In genomic region chr2:72825271-72826155, GRCh38 we compare ENCODE assay signal across 1 cellular context.
TF ChIP-seq lines count a peak whose summit lies in the region.

EXOC6B (minus strand) TSS chr2:72826033.

TF ChIP-seq in HepG2, 621 proteins besides CTCF, POLR2A, EP300 and RAD21 (continued from another document and continues in another):
- TF ChIP-seq ZBTB25 (CRISPR knock-in tag; IDR thresholded peaks at IDR 0.05) (peak; percentile 20; the same call in 1 of the 2 replicates), NCOA5 (CRISPR knock-in tag; IDR thresholded peaks at IDR 0.05) (no peak), ZNF280B (CRISPR knock-in tag; IDR thresholded peaks at IDR 0.05; ENCODE audit: borderline replicate concordance) (peak; percentile 59; the same call in 1 of the 2 replicates), HOXD1 (CRISPR knock-in tag; IDR thresholded peaks at IDR 0.05) (no peak), RARG (CRISPR knock-in tag; IDR thresholded peaks at IDR 0.05; ENCODE audit: low read depth) (0 out of 2 replicates have a peak, but pooled peaks have one; percentile 59), TRIM24 (CRISPR knock-in tag; IDR thresholded peaks at IDR 0.05) (no peak), ZNF230 (CRISPR knock-in tag; IDR thresholded peaks at IDR 0.05) (peak; percentile 91), ZFP1 (CRISPR knock-in tag; IDR thresholded peaks at IDR 0.05) (peak; percentile 88; the same call in 1 of the 2 replicates), ZC3H13 (CRISPR knock-in tag; IDR thresholded peaks at IDR 0.05) (peak; percentile 76; the same call in 1 of the 2 replicates), HMGA1 (CRISPR knock-in tag; conservative IDR thresholded peaks at IDR 0.05) (no peak), ZFYVE20 (CRISPR knock-in tag; IDR thresholded peaks at IDR 0.05; ENCODE audit: borderline replicate concordance, low read depth) (no peak; the same call in 1 of the 2 replicates), FOXC1 (CRISPR knock-in tag; IDR thresholded peaks at IDR 0.05; ENCODE audit: borderline replicate concordance) (peak; percentile 95), MTF1 (CRISPR knock-in tag; IDR thresholded peaks at IDR 0.05) (no peak), TFDP2 (CRISPR knock-in tag; IDR thresholded peaks at IDR 0.05) (peak; percentile 22; the same call in 1 of the 2 replicates), ZNF770 (CRISPR knock-in tag; IDR thresholded peaks at IDR 0.05) (peak; percentile 82), NFE2L2 (IDR thresholded peaks at IDR 0.05; ENCODE audit: low read length) (no peak), GLI4 (CRISPR knock-in tag; IDR thresholded peaks at IDR 0.05; ENCODE audit: borderline replicate concordance) (peak; percentile 83; the same call in 1 of the 2 replicates), TFDP1 (CRISPR knock-in tag; IDR thresholded peaks at IDR 0.05; ENCODE audit: borderline replicate concordance) (0 out of 2 replicates have a peak, but pooled peaks have one; percentile 8), ZBTB37 (CRISPR knock-in tag; IDR thresholded peaks at IDR 0.05) (no peak), RNF219 (CRISPR knock-in tag; IDR thresholded peaks at IDR 0.05) (no peak), MAZ (IDR thresholded peaks at IDR 0.05; ENCODE audit: borderline replicate concordance, low read depth, low read length) (peak; percentile 93), MAZ (CRISPR knock-in tag; IDR thresholded peaks at IDR 0.05; ENCODE audit: low read depth) (peak; percentile 90), HIC2 (CRISPR knock-in tag; IDR thresholded peaks at IDR 0.05; ENCODE audit: low read depth) (peak; percentile 59), BRD4 (CRISPR knock-in tag; IDR thresholded peaks at IDR 0.05) (no peak), HMGXB3 (CRISPR knock-in tag; IDR thresholded peaks at IDR 0.05; ENCODE audit: borderline replicate concordance) (no peak; the same call in 1 of the 2 replicates), KDM5B (CRISPR knock-in tag; IDR thresholded peaks at IDR 0.05; ENCODE audit: borderline replicate concordance) (peak; percentile 75; the same call in 1 of the 2 replicates), TAF15 (IDR thresholded peaks at IDR 0.05; ENCODE audit: low read depth, low read length, poor library complexity, severe bottlenecking) (peak; percentile 96), GLMP (CRISPR knock-in tag; IDR thresholded peaks at IDR 0.05; ENCODE audit: borderline replicate concordance) (no peak), ZNF350 (CRISPR knock-in tag; IDR thresholded peaks at IDR 0.05; ENCODE audit: borderline replicate concordance, low read depth) (peak; percentile 89; the same call in 1 of the 2 replicates), ZNF564 (CRISPR knock-in tag; IDR thresholded peaks at IDR 0.05) (peak; percentile 63; the same call in 1 of the 2 replicates), AHR (CRISPR knock-in tag; IDR thresholded peaks at IDR 0.05) (peak; percentile 28; the same call in 1 of the 2 replicates), TEAD2 (CRISPR knock-in tag; IDR thresholded peaks at IDR 0.05) (no peak), ZFP62 (CRISPR knock-in tag; IDR thresholded peaks at IDR 0.05) (no peak), PBX3 (CRISPR knock-in tag; IDR thresholded peaks at IDR 0.05; ENCODE audit: borderline replicate concordance) (no peak), NFYB (CRISPR knock-in tag; IDR thresholded peaks at IDR 0.05) (peak; percentile 32; the same call in 1 of the 2 replicates), ZNF768 (CRISPR knock-in tag; IDR thresholded peaks at IDR 0.05) (peak; percentile 58), HNRNPK (IDR thresholded peaks at IDR 0.05; ENCODE audit: low read depth, low read length, poor library complexity, severe bottlenecking) (peak; percentile 80), MXD4 (CRISPR knock-in tag; IDR thresholded peaks at IDR 0.05) (no peak; the same call in 1 of the 2 replicates), ETV6 (CRISPR knock-in tag; conservative IDR thresholded peaks at IDR 0.05) (no peak), ZFP36L1 (CRISPR knock-in tag; IDR thresholded peaks at IDR 0.05) (peak; percentile 81), NAIF1 (CRISPR knock-in tag; IDR thresholded peaks at IDR 0.05; ENCODE audit: borderline replicate concordance) (no peak; the same call in 1 of the 2 replicates)
